Comparison of ENCODE assay signal across 8 cellular contexts in genomic region chr22:36816635-36817428, GRCh38. TPM values are rescaled to one million over a fixed set of nuclear protein-coding genes. Genes with fewer than 3 reads are reported as not detected.
DNase-seq lines count a peak whose midpoint lies in the region; ATAC-seq and TF ChIP-seq lines count a peak whose summit lies in the region.

TSS of gene PVALB (minus strand) at chr22:36817035. CDS start at chr22:36817005, 30 bp downstream.

- DNase-seq in COLO668 (lab: John Stamatoyannopoulos, UW; ENCODE audit: unreplicated experiment) = peak; percentile 55
- peak; percentile 59 for DNase-seq in NCI-H2227 (lab: John Stamatoyannopoulos, UW; ENCODE audit: unreplicated experiment)
- DNase-seq in epithelial cell of esophagus (ENCODE audit: low read depth) = peak; percentile 40
- DNase-seq in neural crest cell (ENCODE audit: low read depth, low spot score) = no peak
- DNase-seq in NCI-H187 treated with DMSO at 0.1 percent for 48 hours (lab: John Stamatoyannopoulos, UW) = no peak
- no peak for DNase-seq in posterior vena cava (ENCODE audit: low spot score)
- no peak for DNase-seq in activated CD4-positive, CD25-positive, alpha-beta regulatory T cell treated with anti-CD3 and anti-CD28 coated beads, Interleukin-2, amount 50 U/mL, for 72 hours

- H3K4me1 Mint-ChIP-seq in neural crest cell = peaks cover 6% of the 10 kb centered on the region

- H3K36me3 Mint-ChIP-seq in neural crest cell (ENCODE audit: low read depth) = no peaks in the 10 kb centered on the region

- intact Hi-C loops in posterior vena cava (cut with DNase I) = no loop called here

- TF ChIP-seq CTCF in epithelial cell of esophagus (IDR thresholded peaks at IDR 0.05; ENCODE audit: insufficient read depth, low read depth, low read length, missing control alignments) (no peak), neural crest cell (conservative IDR thresholded peaks at IDR 0.05) (no peak)

- H3K4me3 ChIP-seq in epithelial cell of esophagus (ENCODE audit: low read length) = no peak within 1 kb of the TSS

- H3K27me3 Mint-ChIP-seq in neural crest cell (ENCODE audit: low read depth) = peaks cover 95% of the 10 kb centered on the region

- H3K4me3 Mint-ChIP-seq in neural crest cell = peak within 1 kb of the TSS; percentile 69

- no peak for ATAC-seq in GM19035 (IDR thresholded peaks at IDR 0.05; ENCODE audit: unreplicated experiment)

- H3K9me3 Mint-ChIP-seq in neural crest cell = no peaks in the 10 kb centered on the region

- H3K27ac Mint-ChIP-seq in neural crest cell (ENCODE audit: unreplicated experiment) = no peak within 1 kb of the TSS

RNA-seq across cellular contexts. Expression of gene PVALB, which starts in this region (rescaled TPM):
- total RNA-seq in neural crest cell (0.61 and 0.68 TPM in 2 replicates), posterior vena cava (not detected)

Comparison
In these comparisons a context has a peak if more than half of its experiments do, and no peak if none do; other contexts are left out.
1. DNase-seq: peak in COLO668 (single experiment), NCI-H2227 (single experiment) and epithelial cell of esophagus (single experiment); none in neural crest cell (single experiment), NCI-H187 treated with DMSO at 0.1 percent for 48 hours (single experiment), posterior vena cava (single experiment) and activated CD4-positive, CD25-positive, alpha-beta regulatory T cell treated with anti-CD3 and anti-CD28 coated beads, Interleukin-2, amount 50 U/mL, for 72 hours (single experiment).